ENCODE assay signal across 20 cellular contexts in genomic region chrX:45329217-45329616, GRCh38.
"Had no signal": no experiment of that assay in that cellular context is flagged by ENCODE, and none has a peak within 500 bp of the region (broad histone marks: within the 10 kb centered on the region; RNA-seq: fewer than 3 reads in every experiment).

No MANE protein-coding gene starts in this region.

- H3K79me2 ChIP-seq: hepatocyte had no signal

- H3K9me3 ChIP-seq: lower lobe of right lung, ovary, psoas muscle, stomach had no signal

- H3K9me3 Mint-ChIP-seq: activated T-helper 1 cell treated with anti-CD3 and anti-CD28 coated beads, Interleukin-12 subunit alpha, Interleukin-12 subunit beta, Interleukin-2, Interleukin-4 antibody, amounts not matched to agents 30 ng/mL and 10 ng/mL and 1 ng/mL, durations not matched to agents 14 hours and 24 hours and 36 hours; brain; effector memory CD8-positive, alpha-beta T cell; natural killer cell; stimulated activated effector memory CD8-positive, alpha-beta T cell treated with anti-CD3 and anti-CD28 coated beads, Interleukin-12 subunit alpha, Interleukin-12 subunit beta, amount 100 ng/mL, for 72 hours had no signal

- H3K27me3 Mint-ChIP-seq: brain had no signal

- H2AFZ ChIP-seq: hepatocyte had no signal

- H3K4me1 Mint-ChIP-seq: brain; natural killer cell; stimulated activated effector memory CD8-positive, alpha-beta T cell treated with anti-CD3 and anti-CD28 coated beads, Interleukin-12 subunit alpha, Interleukin-12 subunit beta, amount 100 ng/mL, for 72 hours had no signal

- FAIRE-seq: islet of Langerhans, small intestine had no signal

- H3K4me3 ChIP-seq: hepatocyte, lower lobe of right lung, ovary, psoas muscle, stomach had no signal

- H3K4me3 Mint-ChIP-seq: activated naive CD8-positive, alpha-beta T cell; activated T-helper 1 cell treated with anti-CD3 and anti-CD28 coated beads, Interleukin-12 subunit alpha, Interleukin-12 subunit beta, Interleukin-2, Interleukin-4 antibody, amounts not matched to agents 30 ng/mL and 10 ng/mL and 1 ng/mL, durations not matched to agents 14 hours and 24 hours and 36 hours; brain; effector memory CD8-positive, alpha-beta T cell; natural killer cell; stimulated activated effector memory CD8-positive, alpha-beta T cell treated with anti-CD3 and anti-CD28 coated beads, Interleukin-12 subunit alpha, Interleukin-12 subunit beta, amount 100 ng/mL, for 72 hours had no signal

- H3K36me3 Mint-ChIP-seq: activated naive CD8-positive, alpha-beta T cell; brain; natural killer cell; stimulated activated effector memory CD8-positive, alpha-beta T cell treated with anti-CD3 and anti-CD28 coated beads, Interleukin-12 subunit alpha, Interleukin-12 subunit beta, amount 100 ng/mL, for 72 hours had no signal

- H3K36me3 ChIP-seq: lower lobe of right lung, ovary, stomach, WERI-Rb-1 had no signal

- H3K27me3 ChIP-seq: hepatocyte, ovary, stomach had no signal

- H3K4me2 ChIP-seq: hepatocyte had no signal

- H3K4me1 ChIP-seq: lower lobe of right lung, psoas muscle, stomach had no signal

- H3K27ac ChIP-seq: hepatocyte, lower lobe of right lung, ovary, psoas muscle, stomach, WERI-Rb-1 had no signal

- H3K27ac Mint-ChIP-seq: activated naive CD8-positive, alpha-beta T cell; activated T-helper 1 cell treated with anti-CD3 and anti-CD28 coated beads, Interleukin-12 subunit alpha, Interleukin-12 subunit beta, Interleukin-2, Interleukin-4 antibody, amounts not matched to agents 30 ng/mL and 10 ng/mL and 1 ng/mL, durations not matched to agents 14 hours and 24 hours and 36 hours; brain; effector memory CD8-positive, alpha-beta T cell; natural killer cell; stimulated activated effector memory CD8-positive, alpha-beta T cell treated with anti-CD3 and anti-CD28 coated beads, Interleukin-12 subunit alpha, Interleukin-12 subunit beta, amount 100 ng/mL, for 72 hours had no signal

- ATAC-seq: effector memory CD8-positive, alpha-beta T cell; lower lobe of right lung; natural killer cell; psoas muscle; right cardiac atrium; stimulated activated effector memory CD8-positive, alpha-beta T cell treated with anti-CD3 and anti-CD28 coated beads, Interleukin-12 subunit alpha, Interleukin-12 subunit beta, amount 100 ng/mL, for 72 hours had no signal

- DNase-seq: activated CD4-positive, alpha-beta T cell treated with anti-CD3 and anti-CD28 coated beads for 1 hour; amniotic stem cell; caudate nucleus; effector memory CD8-positive, alpha-beta T cell; lower lobe of right lung; natural killer cell; ovary; psoas muscle; right cardiac atrium; small intestine; stimulated activated CD4-positive, alpha-beta T cell treated with anti-CD3 and anti-CD28 coated beads, Interleukin-4, amount 100 ng/mL, for 24 hours; stomach; trophoblast cell; WERI-Rb-1 had no signal
